Comparison of ENCODE assay signal across 25 cellular contexts in the genomic region with DNA sequence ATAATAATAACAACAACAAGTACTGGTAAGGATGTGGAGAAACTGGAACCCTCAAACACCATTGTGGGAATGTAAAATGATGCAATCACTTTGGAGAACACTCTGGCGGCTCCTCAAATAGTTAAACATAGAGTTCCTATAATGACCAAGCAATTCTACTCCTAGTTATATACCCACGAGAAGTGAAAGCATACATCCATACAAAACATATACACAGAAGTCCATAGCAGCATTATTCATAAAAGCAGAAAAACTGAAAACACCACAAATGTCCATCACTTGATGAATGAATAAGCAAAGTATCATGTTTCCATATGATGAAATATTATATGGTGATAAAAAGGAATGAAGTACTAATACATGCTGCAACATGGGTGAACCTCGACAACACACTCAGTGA.
"Had no signal": no experiment of that assay in that cellular context is flagged by ENCODE, and none has a peak within 500 bp of the region (broad histone marks: within the 10 kb centered on the region; RNA-seq: fewer than 3 reads in every experiment).

No MANE protein-coding gene starts in this region.

- ATAC-seq: natural killer cell; right lobe of liver; stimulated activated memory B cell treated with anti-CD40 and anti-IgM and Interleukin-4, amounts not matched to agents 10 μg/mL and 1 μg/mL and 100 μg/mL, for 72 hours; stimulated activated naive CD8-positive, alpha-beta T cell treated with anti-CD3 and anti-CD28 coated beads, Interleukin-15, amount 100 ng/mL, for 72 hours had no signal

- H3K9ac ChIP-seq: neural progenitor cell had no signal

- H3K36me3 ChIP-seq: left ventricle myocardium inferior, neural progenitor cell, neutrophil, right atrium auricular region, right lobe of liver, tibial nerve, uterus had no signal

- H3K4me2 ChIP-seq: neural progenitor cell, smooth muscle cell had no signal

- H3K4me1 ChIP-seq: left ventricle myocardium inferior, neural progenitor cell, right atrium auricular region, right lobe of liver, tibial nerve, uterus had no signal

- H3K4me3 ChIP-seq: left ventricle myocardium inferior, lung, neural progenitor cell, right atrium auricular region, right lobe of liver, smooth muscle cell, tibial nerve, uterus had no signal

- H3K27me3 ChIP-seq: neural progenitor cell, neutrophil, right atrium auricular region, right lobe of liver, tibial nerve, uterus had no signal

- H3K9me3 ChIP-seq: left ventricle myocardium inferior, neutrophil, right atrium auricular region, right lobe of liver, tibial nerve, uterus had no signal

- H2AFZ ChIP-seq: neural progenitor cell had no signal

- H3K27ac ChIP-seq: left ventricle myocardium inferior, neural progenitor cell, neutrophil, right atrium auricular region, right lobe of liver, tibial nerve, uterus had no signal

- DNase-seq: hypothalamus; immature natural killer cell; islet precursor cell; left ventricle myocardium inferior; mesendoderm; naive B cell; natural killer cell; nephron progenitor cell; occipital lobe; right lobe of liver; stimulated activated CD4-positive, alpha-beta T cell treated with anti-CD3 and anti-CD28 coated beads, Interleukin-1b, Interleukin-23, amount 100 ng/mL, for 48 hours; stimulated activated CD4-positive, alpha-beta T cell treated with anti-CD3 and anti-CD28 coated beads, Interleukin-2, amount 100 ng/mL, for 48 hours; stimulated activated CD4-positive, alpha-beta T cell treated with anti-CD3 and anti-CD28 coated beads, Interleukin-4, amount 100 ng/mL, for 4 hours; stimulated activated CD8-positive, alpha-beta memory T cell treated with anti-CD3 and anti-CD28 coated beads, Interleukin-4, amount 100 ng/mL, for 48 hours; stimulated activated naive CD4-positive, alpha-beta T cell treated with Interleukin-2 at 50 U/mL for 16 hours; stimulated activated naive CD8-positive, alpha-beta T cell treated with anti-CD3 and anti-CD28 coated beads, Interleukin-15, amount 100 ng/mL, for 72 hours; substantia nigra; uterus had no signal
